Comparison of ENCODE assay signal across 18 cellular contexts in genomic region chr15:81959196-81959595, GRCh38.
DNase-seq lines count a peak whose midpoint lies in the region; ATAC-seq and TF ChIP-seq lines count a peak whose summit lies in the region.
"Had no signal": no experiment of that assay in that cellular context is flagged by ENCODE, and none has a peak within 500 bp of the region (broad histone marks: within the 10 kb centered on the region; RNA-seq: fewer than 3 reads in every experiment).

No MANE protein-coding gene starts in this region.

- no peaks in the 10 kb centered on the region for H3K79me2 ChIP-seq in trophoblast cell (ENCODE audit: control insufficient read depth, insufficient read depth, low read length, poor library complexity)

- TF ChIP-seq CTCF in HEK293 (tag by site-specific recombination; IDR thresholded peaks at IDR 0.05) (no peak), RWPE2 (IDR thresholded peaks at IDR 0.05; ENCODE audit: poor library complexity, severe bottlenecking) (no peak)

- POLR2A ChIA-PET in HEK293 (lab: Yijun Ruan, JAX) = interaction anchor here (1.3 kb wide), 1 partner anchor 87 kb away, joined by 3 read pairs; the partner anchor contains the start of gene MEX3B

- H3K9ac ChIP-seq in trophoblast cell (ENCODE audit: low read length) = no peak overlapping the region
- H3K9ac ChIP-seq: BLaER1 had no signal

- H3K4me1 ChIP-seq in HEK293 (ENCODE audit: control insufficient read depth, insufficient read depth, low read length) (peaks cover 27% of the 10 kb centered on the region), RWPE2 (ENCODE audit: insufficient read depth, poor library complexity, severe bottlenecking) (no peaks in the 10 kb centered on the region), trophoblast cell (ENCODE audit: control insufficient read depth in 1 of 2, insufficient read depth in 2 of 2, low read length in 2 of 2) (peaks cover 0 to 5% of the 10 kb centered on the region in 2 experiments)
- H3K4me1 ChIP-seq: BLaER1, Caco-2 had no signal

- H3K18ac ChIP-seq in trophoblast cell (ENCODE audit: low read length) = no peak overlapping the region

- H3K36me3 ChIP-seq in HEK293 (ENCODE audit: control insufficient read depth in 2 of 2, insufficient read depth in 1 of 2, low read length in 2 of 2) (no peaks in the 10 kb centered on the region), RWPE2 (ENCODE audit: low read depth) (no peaks in the 10 kb centered on the region), trophoblast cell (ENCODE audit: control insufficient read depth in 1 of 2, insufficient read depth in 2 of 2, low read length in 2 of 2) (no peaks in the 10 kb centered on the region)
- H3K36me3 ChIP-seq: BLaER1 had no signal

- no CpG with 5 or more reads among the region's 3 CpGs for WGBS in trophoblast cell (ENCODE audit: extremely low coverage, insufficient coverage, insufficient read length)

- H3K27ac ChIP-seq in HEK293 (ENCODE audit: extremely low read depth, low read depth, low read length) = no peak overlapping the region
- H3K27ac ChIP-seq in RWPE2 (ENCODE audit: poor library complexity, severe bottlenecking) = no peak overlapping the region
- no peak overlapping the region for H3K27ac ChIP-seq in trophoblast cell (ENCODE audit: low read depth, low read length)
- H3K27ac ChIP-seq: 22Rv1, BLaER1, C4-2B had no signal

- H4K8ac ChIP-seq in trophoblast cell (ENCODE audit: low read depth, low read length) = no peak overlapping the region

- no peak overlapping the region for H2BK5ac ChIP-seq in trophoblast cell (ENCODE audit: low read depth, low read length, poor library complexity)

- H2AK5ac ChIP-seq in trophoblast cell (ENCODE audit: low read length) = no peak overlapping the region

- H4K91ac ChIP-seq in trophoblast cell (ENCODE audit: low read depth, low read length) = no peak overlapping the region

- ATAC-seq in RWPE2 (ENCODE audit: low read depth) (peak; percentile 69; the same call in 2 of the 3 replicates), GM19395 (IDR thresholded peaks at IDR 0.05; ENCODE audit: unreplicated experiment) (no peak)
- ATAC-seq: CD8-positive, alpha-beta T cell had no signal

- no peak overlapping the region for H2BK12ac ChIP-seq in trophoblast cell (ENCODE audit: low read length)

- H3K4me2 ChIP-seq in trophoblast cell (ENCODE audit: low read length) = no peak overlapping the region
- H3K4me2 ChIP-seq: BLaER1 had no signal

- H3K9me3 ChIP-seq in HEK293 (ENCODE audit: control insufficient read depth, insufficient read depth, low read depth, low read length) (no peaks in the 10 kb centered on the region), RWPE2 (ENCODE audit: severe bottlenecking) (no peaks in the 10 kb centered on the region), trophoblast cell (ENCODE audit: insufficient read depth, low read depth, low read length) (no peaks in the 10 kb centered on the region)
- H3K9me3 ChIP-seq: BLaER1, Caco-2 had no signal

- H3K4me3 ChIP-seq in HEK293 (ENCODE audit: low read depth, low read length) (no peak overlapping the region), RWPE2 (ENCODE audit: severe bottlenecking) (no peak overlapping the region), trophoblast cell (ENCODE audit: low read depth, low read length) (no peak overlapping the region)
- H3K4me3 ChIP-seq: BLaER1 had no signal

- CTCF ChIA-PET in HEK293 (lab: Yijun Ruan, JAX) = interaction anchor here (0.6 to 1.2 kb wide), 4 partner anchors 18 to 502 kb away, joined by 3 read pairs; no protein-coding TSS in a partner anchor

- no peak overlapping the region for H3K23ac ChIP-seq in trophoblast cell (ENCODE audit: low read length)

- H2AFZ ChIP-seq in trophoblast cell (ENCODE audit: insufficient read depth, low read length, poor library complexity) = no peak overlapping the region

- no peak overlapping the region for H3K4ac ChIP-seq in trophoblast cell (ENCODE audit: low read depth, low read length)

- H3K79me1 ChIP-seq in trophoblast cell (ENCODE audit: low read length) = no peaks in the 10 kb centered on the region

- no peaks in the 10 kb centered on the region for H3K27me3 ChIP-seq in RWPE2 (ENCODE audit: insufficient read depth, poor library complexity, severe bottlenecking)
- H3K27me3 ChIP-seq in trophoblast cell (ENCODE audit: insufficient read depth, low read length) = no peaks in the 10 kb centered on the region
- H3K27me3 ChIP-seq: BLaER1 had no signal

- peak; percentile 6 for DNase-seq in DMS53 (lab: John Stamatoyannopoulos, UW)
- DNase-seq in DMS53 treated with DMSO at 0.1 percent for 48 hours (lab: John Stamatoyannopoulos, UW; ENCODE audit: unreplicated experiment) = no peak
- DNase-seq in RWPE2 (ENCODE audit: low spot score) = no peak
- DNase-seq in trophoblast cell = peak; percentile 68 to 94
- DNase-seq in T-helper 2 cell = no peak
- no peak for DNase-seq in NCI-H187 (lab: John Stamatoyannopoulos, UW)
- DNase-seq: Caco-2; CD4-positive, CD25-positive, alpha-beta regulatory T cell; CD8-positive, alpha-beta T cell; DMS153; GOT3; HCEC 1CT; HFFc6 had no signal

- H4K12ac ChIP-seq in trophoblast cell (ENCODE audit: low read depth, low read length) = no peak overlapping the region

- H2BK120ac ChIP-seq in trophoblast cell (ENCODE audit: insufficient read depth, low read length, poor library complexity) = no peak overlapping the region

- H3K14ac ChIP-seq in trophoblast cell (ENCODE audit: low read length) = no peak overlapping the region

TF ChIP-seq in HEK293, 187 proteins besides CTCF, POLR2A, EP300 and RAD21:
- no peak for TF ChIP-seq ZNF23 (tag by site-specific recombination; IDR thresholded peaks at IDR 0.05; ENCODE audit: borderline replicate concordance)
- 0 out of 2 replicates have a peak, but pooled peaks have one; percentile 8 for TF ChIP-seq WT1 (tag by site-specific recombination; IDR thresholded peaks at IDR 0.05)
- no peak for TF ChIP-seq ZNF221 (tag by site-specific recombination; IDR thresholded peaks at IDR 0.05; ENCODE audit: borderline replicate concordance)
- TF ChIP-seq ZNF654 (tag by site-specific recombination; IDR thresholded peaks at IDR 0.05; ENCODE audit: low read depth) = no peak
- no peak for TF ChIP-seq ZNF626 (tag by site-specific recombination; IDR thresholded peaks at IDR 0.05)

Comparison
In these comparisons a context has a peak if more than half of its experiments do, and no peak if none do; other contexts are left out.
1. DNase-seq: peak in DMS53 (single experiment) and trophoblast cell (2 of 2); none in DMS53 treated with DMSO at 0.1 percent for 48 hours (single experiment), RWPE2 (single experiment), T-helper 2 cell (0 of 5) and NCI-H187 (0 of 2).